Comparison of ENCODE assay signal across 1 cellular context in the genomic region with DNA sequence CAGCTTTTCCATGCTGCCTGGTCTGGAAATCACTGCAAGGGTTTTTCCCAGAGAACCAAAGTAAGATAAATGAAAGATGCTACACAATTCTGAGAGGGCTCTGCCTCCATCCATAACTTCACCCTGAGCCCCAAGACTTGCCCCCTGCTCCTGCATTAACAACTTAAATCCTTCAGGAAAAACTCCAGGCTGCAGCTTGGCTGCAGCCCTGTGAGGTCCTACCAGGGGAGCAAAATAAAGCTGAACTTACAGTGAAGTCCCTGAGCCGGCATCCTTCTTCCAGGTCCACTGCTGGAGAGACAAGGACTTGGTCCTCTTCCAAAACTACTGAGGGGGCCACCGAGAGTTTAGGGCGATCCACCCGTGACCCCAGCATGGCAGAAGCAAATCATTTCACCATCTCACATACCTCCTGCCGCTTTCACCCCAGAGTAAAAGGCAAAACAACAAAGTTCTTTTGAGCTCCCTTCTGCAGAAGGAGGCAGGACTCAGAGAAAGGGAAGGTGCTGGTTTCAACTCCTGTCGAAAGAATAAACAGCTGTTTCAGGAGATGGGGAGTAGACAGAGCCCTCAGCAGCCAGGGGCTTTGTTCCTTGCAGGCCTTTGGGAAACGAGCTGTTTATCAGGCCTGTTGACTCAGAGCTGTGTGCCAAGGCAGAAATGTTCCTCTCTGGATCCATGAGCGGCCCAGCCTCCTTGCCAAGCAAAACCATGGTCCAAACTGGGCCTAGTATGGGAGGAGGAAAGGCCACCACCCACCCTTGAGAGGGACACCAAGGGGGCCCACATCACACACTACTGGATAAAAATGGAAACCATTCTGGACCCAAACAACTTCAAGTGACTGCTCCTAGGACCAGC.
TF ChIP-seq lines count a peak whose summit lies in the region.

No MANE protein-coding gene starts in this region.

TF ChIP-seq in HCT116, 20 proteins besides CTCF, POLR2A, EP300 and RAD21 (continued from another document):
- TF ChIP-seq, protein P1, sequence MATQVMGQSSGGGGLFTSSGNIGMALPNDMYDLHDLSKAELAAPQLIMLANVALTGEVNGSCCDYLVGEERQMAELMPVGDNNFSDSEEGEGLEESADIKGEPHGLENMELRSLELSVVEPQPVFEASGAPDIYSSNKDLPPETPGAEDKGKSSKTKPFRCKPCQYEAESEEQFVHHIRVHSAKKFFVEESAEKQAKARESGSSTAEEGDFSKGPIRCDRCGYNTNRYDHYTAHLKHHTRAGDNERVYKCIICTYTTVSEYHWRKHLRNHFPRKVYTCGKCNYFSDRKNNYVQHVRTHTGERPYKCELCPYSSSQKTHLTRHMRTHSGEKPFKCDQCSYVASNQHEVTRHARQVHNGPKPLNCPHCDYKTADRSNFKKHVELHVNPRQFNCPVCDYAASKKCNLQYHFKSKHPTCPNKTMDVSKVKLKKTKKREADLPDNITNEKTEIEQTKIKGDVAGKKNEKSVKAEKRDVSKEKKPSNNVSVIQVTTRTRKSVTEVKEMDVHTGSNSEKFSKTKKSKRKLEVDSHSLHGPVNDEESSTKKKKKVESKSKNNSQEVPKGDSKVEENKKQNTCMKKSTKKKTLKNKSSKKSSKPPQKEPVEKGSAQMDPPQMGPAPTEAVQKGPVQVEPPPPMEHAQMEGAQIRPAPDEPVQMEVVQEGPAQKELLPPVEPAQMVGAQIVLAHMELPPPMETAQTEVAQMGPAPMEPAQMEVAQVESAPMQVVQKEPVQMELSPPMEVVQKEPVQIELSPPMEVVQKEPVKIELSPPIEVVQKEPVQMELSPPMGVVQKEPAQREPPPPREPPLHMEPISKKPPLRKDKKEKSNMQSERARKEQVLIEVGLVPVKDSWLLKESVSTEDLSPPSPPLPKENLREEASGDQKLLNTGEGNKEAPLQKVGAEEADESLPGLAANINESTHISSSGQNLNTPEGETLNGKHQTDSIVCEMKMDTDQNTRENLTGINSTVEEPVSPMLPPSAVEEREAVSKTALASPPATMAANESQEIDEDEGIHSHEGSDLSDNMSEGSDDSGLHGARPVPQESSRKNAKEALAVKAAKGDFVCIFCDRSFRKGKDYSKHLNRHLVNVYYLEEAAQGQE (IDR thresholded peaks at IDR 0.05; ENCODE audit: low read depth), result no peak
- TF ChIP-seq, protein P2, sequence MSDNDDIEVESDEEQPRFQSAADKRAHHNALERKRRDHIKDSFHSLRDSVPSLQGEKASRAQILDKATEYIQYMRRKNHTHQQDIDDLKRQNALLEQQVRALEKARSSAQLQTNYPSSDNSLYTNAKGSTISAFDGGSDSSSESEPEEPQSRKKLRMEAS (IDR thresholded peaks at IDR 0.05), result 0 out of 2 replicates have a peak, but pooled peaks have one; percentile 6
- TF ChIP-seq ZFX (IDR thresholded peaks at IDR 0.05) (0 out of 2 replicates have a peak, but pooled peaks have one; percentile 6), SIN3A (IDR thresholded peaks at IDR 0.05; ENCODE audit: low read depth) (no peak)
TF ChIP-seq in HCT116: peak in this region for 3.
